In the genomic region with DNA sequence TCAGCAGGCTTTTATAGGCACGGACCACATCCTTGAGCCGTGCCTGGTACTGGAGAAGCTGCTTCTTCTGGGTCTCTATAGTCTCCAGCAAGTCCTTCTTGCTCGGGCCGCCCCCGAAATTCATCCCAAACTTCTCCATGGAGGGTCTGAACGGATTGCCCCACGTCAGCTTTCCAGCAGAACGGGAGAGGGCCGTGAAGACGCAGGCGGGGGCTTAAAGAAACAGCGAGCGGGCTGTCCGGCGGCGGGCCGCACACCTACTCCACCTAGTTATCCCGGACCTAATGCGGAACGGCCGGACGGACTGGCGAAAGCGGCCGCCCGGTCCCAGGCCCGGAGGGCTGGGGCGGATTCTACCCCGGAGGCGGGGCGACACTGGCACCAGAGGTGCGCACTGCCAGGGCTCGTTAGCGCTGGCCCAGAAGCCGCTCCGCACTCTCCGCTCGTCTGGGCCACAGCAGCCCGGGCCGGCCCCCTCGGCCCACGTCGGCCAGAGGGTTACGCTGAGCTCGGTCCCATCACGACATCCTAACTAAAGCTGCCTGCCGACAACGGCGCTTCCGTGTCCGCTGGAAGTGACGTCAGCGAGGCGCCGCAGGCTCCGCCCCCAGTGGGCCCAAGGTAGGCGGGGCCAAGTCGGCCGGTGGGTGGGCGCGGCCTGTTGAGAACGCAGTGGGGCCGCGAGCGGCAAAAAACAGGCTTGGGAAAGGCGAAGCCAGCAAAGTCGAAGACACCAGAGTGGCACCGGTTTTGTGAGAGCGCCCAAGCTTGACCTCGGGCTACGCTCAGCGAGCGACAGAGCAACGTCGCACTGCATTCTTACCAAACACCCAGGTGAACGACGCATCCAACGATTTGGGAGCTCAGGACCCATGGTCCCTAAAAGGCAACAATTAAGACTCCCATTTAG, we compare ENCODE assay signal across 8 cellular contexts. TPM values are rescaled to one million over a fixed set of nuclear protein-coding genes. Genes with fewer than 3 reads are reported as not detected.
A peak's percentile ranks its signal among the peaks of the same experiment; 100 is the strongest.
DNase-seq lines count a peak whose midpoint lies in the region; ATAC-seq and TF ChIP-seq lines count a peak whose summit lies in the region.

A gene with protein sequence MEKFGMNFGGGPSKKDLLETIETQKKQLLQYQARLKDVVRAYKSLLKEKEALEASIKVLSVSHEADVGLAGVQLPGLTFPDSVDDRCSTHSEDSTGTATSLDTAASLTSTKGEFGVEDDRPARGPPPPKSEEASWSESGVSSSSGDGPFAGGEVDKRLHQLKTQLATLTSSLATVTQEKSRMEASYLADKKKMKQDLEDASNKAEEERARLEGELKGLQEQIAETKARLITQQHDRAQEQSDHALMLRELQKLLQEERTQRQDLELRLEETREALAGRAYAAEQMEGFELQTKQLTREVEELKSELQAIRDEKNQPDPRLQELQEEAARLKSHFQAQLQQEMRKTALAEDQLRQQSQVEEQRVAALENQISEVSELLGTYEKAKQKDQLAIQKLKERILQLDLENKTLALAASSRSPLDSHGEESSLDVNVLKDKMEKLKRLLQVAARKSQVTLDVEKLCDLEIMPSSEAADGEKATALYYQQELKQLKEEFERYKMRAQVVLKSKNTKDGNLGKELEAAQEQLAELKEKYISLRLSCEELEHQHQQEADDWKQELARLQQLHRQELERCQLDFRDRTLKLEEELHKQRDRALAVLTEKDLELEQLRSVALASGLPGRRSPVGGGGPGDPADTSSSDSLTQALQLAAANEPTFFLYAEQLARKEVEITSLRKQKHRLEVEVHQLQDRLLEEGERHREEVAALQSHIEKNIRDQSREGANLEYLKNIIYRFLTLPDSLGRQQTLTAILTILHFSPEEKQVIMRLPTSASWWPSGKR (minus strand): TSS at position 553 of the 910 bp plus-strand sequence. CDS start 414 bp downstream, at position 139.

- peak within 1 kb of the TSS; percentile 88 for H3K27ac Mint-ChIP-seq in type B pancreatic cell

- H3K9me3 ChIP-seq in adipocyte (ENCODE audit: control insufficient read depth, low read length) (no peaks in the 10 kb centered on the region), cardiac muscle cell (ENCODE audit: low read depth) (no peaks in the 10 kb centered on the region)

- H3K27me3 Mint-ChIP-seq in type B pancreatic cell = no peaks in the 10 kb centered on the region

- intact Hi-C loops in posterior cingulate gyrus (cut with DNase I) = loop anchor here (5.0 kb wide), 1 partner anchor 193 kb away; a partner anchor contains a TSS

- DNase-seq in NCI-H1105 (lab: John Stamatoyannopoulos, UW) (peak; percentile 86), T follicular helper cell (ENCODE audit: low read depth) (peak; percentile 86), adipocyte (ENCODE audit: low read depth) (peak; percentile 97), cardiac muscle cell (ENCODE audit: low read depth in 1 of 2, low spot score in 1 of 2) (peak; percentile 93 to 95), posterior cingulate gyrus (peak; percentile 90 to 99 (median 94)), type B pancreatic cell (ENCODE audit: extremely low spot score, unreplicated experiment) (peak; percentile 97)

- no peaks in the 10 kb centered on the region for H3K9me3 Mint-ChIP-seq in type B pancreatic cell

- peaks cover 70% of the 10 kb centered on the region for H3K4me1 ChIP-seq in adipocyte (ENCODE audit: control insufficient read depth, insufficient read depth, low read length)
- peaks cover 9% of the 10 kb centered on the region for H3K4me1 ChIP-seq in cardiac muscle cell (ENCODE audit: low read depth)

- peaks cover 11% of the 10 kb centered on the region for H3K36me3 Mint-ChIP-seq in type B pancreatic cell

- H3K27me3 ChIP-seq in adipocyte (replicated peaks; ENCODE audit: control insufficient read depth, insufficient read depth, low read length) = no peaks in the 10 kb centered on the region
- no peaks in the 10 kb centered on the region for H3K27me3 ChIP-seq in cardiac muscle cell

- H3K4me3 Mint-ChIP-seq in type B pancreatic cell = peak within 1 kb of the TSS; percentile 95

- peak; percentile 81 for ATAC-seq in HG02642 (IDR thresholded peaks at IDR 0.05; ENCODE audit: poor library complexity, unreplicated experiment)

- TF ChIP-seq CTCF in GM12875 (IDR thresholded peaks at IDR 0.05; ENCODE audit: borderline replicate concordance, insufficient read depth, low read depth, low read length) = no peak
- no peak for TF ChIP-seq CTCF in cardiac muscle cell (IDR thresholded peaks at IDR 0.05; ENCODE audit: low read depth, low read length)
- no peak for TF ChIP-seq CTCF in type B pancreatic cell (conservative IDR thresholded peaks at IDR 0.05)

- peak within 1 kb of the TSS; percentile 92 for H3K9ac ChIP-seq in adipocyte (ENCODE audit: low read length)

- peaks cover 19% of the 10 kb centered on the region for H3K36me3 ChIP-seq in adipocyte (ENCODE audit: control insufficient read depth, insufficient read depth, low read length, severe bottlenecking)
- peaks cover 15% of the 10 kb centered on the region for H3K36me3 ChIP-seq in cardiac muscle cell

- H3K4me3 ChIP-seq in GM12875 (ENCODE audit: low read depth, low read length) (peak within 1 kb of the TSS; percentile 87), adipocyte (ENCODE audit: low read length) (peak within 1 kb of the TSS; percentile 96), cardiac muscle cell (peak within 1 kb of the TSS; percentile 85)

- H3K27ac ChIP-seq in cardiac muscle cell = peak within 1 kb of the TSS; percentile 83

- peaks cover 32% of the 10 kb centered on the region for H3K4me1 Mint-ChIP-seq in type B pancreatic cell (ENCODE audit: unreplicated experiment)

RNA-seq across cellular contexts. Expression of the gene that starts here (rescaled TPM):
- total RNA-seq in cardiac muscle cell (15.1 and 15.6 TPM in 2 replicates), type B pancreatic cell (ENCODE audit: low replicate concordance) (15.6 and 21.4 TPM in 2 replicates)
- 8.7 and 9.6 TPM in 2 replicates for polyA plus RNA-seq in cardiac muscle cell

Comparison
In these comparisons a context has a peak if more than half of its experiments do, and no peak if none do; other contexts are left out.
1. Peak in every context shown above with its lines: DNase-seq, ATAC-seq, H3K4me3 ChIP-seq and H3K27ac ChIP-seq.